Comparison of ENCODE assay signal across 9 cellular contexts in the genomic region with DNA sequence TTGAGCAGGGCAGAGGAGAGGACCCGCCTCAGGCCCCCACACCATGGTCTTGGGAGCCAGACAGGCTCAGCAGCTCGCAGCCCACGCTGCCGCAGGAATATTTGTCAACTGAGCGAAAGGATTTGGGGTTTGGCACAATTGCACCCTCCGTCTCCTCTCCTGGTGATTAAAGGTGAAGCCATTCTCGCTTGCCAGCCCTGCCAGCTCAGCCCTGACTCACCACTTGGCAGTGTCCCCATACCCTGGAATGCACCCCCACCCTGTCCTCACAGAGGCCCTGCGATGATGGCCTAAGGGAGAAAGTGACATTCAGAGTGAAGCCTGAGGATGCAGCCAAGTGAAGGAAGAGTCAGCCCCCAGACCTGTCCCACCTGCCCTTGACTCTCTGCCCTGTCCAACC. TPM values are rescaled to one million over a fixed set of nuclear protein-coding genes. Genes with fewer than 3 reads are reported as not detected.
DNase-seq lines count a peak whose midpoint lies in the region; ATAC-seq and TF ChIP-seq lines count a peak whose summit lies in the region.
"Had no signal": no experiment of that assay in that cellular context is flagged by ENCODE, and none has a peak within 500 bp of the region (broad histone marks: within the 10 kb centered on the region; RNA-seq: fewer than 3 reads in every experiment).

No MANE protein-coding gene starts in this region.

- H3K9me3 ChIP-seq in SJSA1 (replicated peaks), result no peaks in the 10 kb centered on the region
- H3K9me3 ChIP-seq in prostate gland, result no peaks in the 10 kb centered on the region
- no peaks in the 10 kb centered on the region for H3K9me3 ChIP-seq in Karpas-422 (ENCODE audit: low read length)

- TF ChIP-seq POLR2A in prostate gland (IDR thresholded peaks at IDR 0.05), result no peak

- no peaks in the 10 kb centered on the region for H3K36me3 ChIP-seq in SJSA1
- H3K36me3 ChIP-seq in prostate gland, result no peaks in the 10 kb centered on the region
- H3K36me3 ChIP-seq in Karpas-422 (ENCODE audit: insufficient read depth, low read length), result no peaks in the 10 kb centered on the region

- peaks cover 21% of the 10 kb centered on the region for H3K27me3 ChIP-seq in SJSA1 (replicated peaks)
- no peaks in the 10 kb centered on the region for H3K27me3 ChIP-seq in prostate gland (replicated peaks; ENCODE audit: insufficient read depth)
- no peaks in the 10 kb centered on the region for H3K27me3 ChIP-seq in Karpas-422 (ENCODE audit: low read length)

- H4K20me1 ChIP-seq in Karpas-422 (ENCODE audit: insufficient read depth, low read depth, low read length), result no peaks in the 10 kb centered on the region

- peak; percentile 84 for DNase-seq in ELR (ENCODE audit: low read depth)
- peak; percentile 76 to 87 for DNase-seq in SJSA1 (ENCODE audit: low read depth in 1 of 2, low spot score in 2 of 2)
- DNase-seq in foreskin fibroblast, result peak; percentile 86 to 95
- DNase-seq in prostate gland (ENCODE audit: low spot score), result peak; percentile 90
- DNase-seq in mesenteric fat pad (ENCODE audit: low spot score), result no peak
- DNase-seq in Karpas-422, result no peak
- DNase-seq: activated CD4-positive, alpha-beta memory T cell treated with anti-CD3 and anti-CD28 coated beads for 36 hours had no signal

- H3K4me1 ChIP-seq in SJSA1 (replicated peaks), result peaks cover 25% of the 10 kb centered on the region
- peaks cover 5% of the 10 kb centered on the region for H3K4me1 ChIP-seq in prostate gland (replicated peaks)
- no peaks in the 10 kb centered on the region for H3K4me1 ChIP-seq in Karpas-422 (ENCODE audit: low read length)

- no peaks in the 10 kb centered on the region for H3K79me2 ChIP-seq in Karpas-422 (ENCODE audit: low read length)

- no peak overlapping the region for H3K4me2 ChIP-seq in Karpas-422 (ENCODE audit: low read depth, low read length, poor library complexity, severe bottlenecking)

- TF ChIP-seq CTCF in foreskin fibroblast (IDR thresholded peaks at IDR 0.05; ENCODE audit: low read depth, low read length) (no peak), prostate gland (IDR thresholded peaks at IDR 0.05) (peak in 1 of 4 experiments; percentile 18)

- WGBS in prostate gland, result 39% methylated on average over 8 of the region's 8 CpGs

- H3K9me2 ChIP-seq in Karpas-422 (replicated peaks; ENCODE audit: insufficient read depth, low read length), result no peaks in the 10 kb centered on the region

- no peak for ATAC-seq in HG03025 (IDR thresholded peaks at IDR 0.05; ENCODE audit: low FRiP score, unreplicated experiment)
- ATAC-seq in activated CD4-positive, CD25-positive, alpha-beta regulatory T cell treated with anti-CD3 and anti-CD28 coated beads, Interleukin-2, amount 50 U/mL, for 24 hours, result no peak

- H2AFZ ChIP-seq in Karpas-422 (ENCODE audit: low read length), result no peak overlapping the region

- H3K27ac ChIP-seq in SJSA1, result no peak overlapping the region
- peak overlapping the region; percentile 46 to 72 for H3K27ac ChIP-seq in prostate gland
- H3K27ac ChIP-seq in Karpas-422 (ENCODE audit: low read length), result no peak overlapping the region

- intact Hi-C loops in prostate gland (cut with DNase I), result no loop called here

- no peak overlapping the region for H3K9ac ChIP-seq in Karpas-422 (ENCODE audit: low read length)

- H3K4me3 ChIP-seq in SJSA1 (no peak overlapping the region), foreskin fibroblast (ENCODE audit: low read depth in 1 of 2, low read length in 2 of 2) (no peak overlapping the region), prostate gland (no peak overlapping the region), Karpas-422 (ENCODE audit: low read length) (no peak overlapping the region)

RNA-seq across cellular contexts. Expression of a gene that starts 18.8 kb away (rescaled TPM):
- total RNA-seq in SJSA1 (2014; rRNA removed; shearing (Covaris generic)), result 49.0 and 54.6 TPM in 2 replicates
- total RNA-seq in prostate gland (10 to 100 TPM; 50.6 to 97.1 TPM), mesenteric fat pad (34.9 TPM)
- 32.5 and 60.4 TPM in 2 replicates for total RNA-seq in Karpas-422 (2014; rRNA removed; shearing (Covaris generic); ENCODE audit: low replicate concordance)

RNA-seq across cellular contexts. Expression of a gene that starts 23.7 kb away (rescaled TPM):
- not detected in 2 replicates for total RNA-seq in SJSA1 (2014; rRNA removed; shearing (Covaris generic))
- 10 to 100 TPM in 1 of 2 donors, 1 to 10 TPM in 1; 7.4 to 10.2 TPM for total RNA-seq in prostate gland
- total RNA-seq in mesenteric fat pad, result 0.45 TPM
- total RNA-seq in Karpas-422 (2014; rRNA removed; shearing (Covaris generic); ENCODE audit: low replicate concordance), result 0.54 TPM in 1 of 2 replicates, not detected in the other

RNA-seq across cellular contexts. Expression of a gene that starts 32.6 kb away (rescaled TPM):
- total RNA-seq in SJSA1 (2014; rRNA removed; shearing (Covaris generic)), result 0.53 and 0.55 TPM in 2 replicates
- total RNA-seq in prostate gland (1 to 10 TPM in 1 of 2 donors, under 1 TPM in 1; 0.45 to 2.2 TPM), mesenteric fat pad (1.0 TPM)
- total RNA-seq in Karpas-422 (2014; rRNA removed; shearing (Covaris generic); ENCODE audit: low replicate concordance), result 0.69 and 1.1 TPM in 2 replicates

RNA-seq across cellular contexts. Expression of a gene that starts 42.2 kb away (rescaled TPM):
- total RNA-seq in SJSA1 (2014; rRNA removed; shearing (Covaris generic)), result 50.5 and 73.1 TPM in 2 replicates
- 10 to 100 TPM; 26.2 to 39.7 TPM for total RNA-seq in prostate gland
- total RNA-seq in mesenteric fat pad, result 39.0 TPM
- 15.9 and 22.2 TPM in 2 replicates for total RNA-seq in Karpas-422 (2014; rRNA removed; shearing (Covaris generic); ENCODE audit: low replicate concordance)

Comparison
In these comparisons a context has a peak if more than half of its experiments do, and no peak if none do; other contexts are left out.
1. DNase-seq: peak in ELR (single experiment), SJSA1 (2 of 2), foreskin fibroblast (2 of 2) and prostate gland (single experiment); none in mesenteric fat pad (single experiment) and Karpas-422 (single experiment).
2. H3K27ac ChIP-seq: peak in prostate gland (2 of 2); none in SJSA1 (single experiment) and Karpas-422 (single experiment).